ENCODE assay signal across 8 cellular contexts in genomic region chr22:36528336-36528735, GRCh38. TPM values are rescaled to one million over a fixed set of nuclear protein-coding genes. Genes with fewer than 3 reads are reported as not detected.
A peak's percentile ranks its signal among the peaks of the same experiment; 100 is the strongest.
DNase-seq lines count a peak whose midpoint lies in the region; ATAC-seq and TF ChIP-seq lines count a peak whose summit lies in the region.

No MANE protein-coding gene starts in this region.

- H3K9me3 Mint-ChIP-seq in CD4-positive, CD25-positive, alpha-beta regulatory T cell = no peaks in the 10 kb centered on the region

- peak overlapping the region; percentile 97 to 98 (median 98) for H3K27ac Mint-ChIP-seq in CD4-positive, CD25-positive, alpha-beta regulatory T cell

- WGBS in lung, 2 donors = 6 to 8% methylated on average over 8 of the region's 8 CpGs
- WGBS in transverse colon (ENCODE audit: low coverage in 1 of 2), 2 donors = 0 to 4% methylated on average over 1 to 8 of the region's 8 CpGs

- peak overlapping the region; percentile 87 to 96 (median 94) for H3K4me3 Mint-ChIP-seq in CD4-positive, CD25-positive, alpha-beta regulatory T cell

- H3K4me1 ChIP-seq in CD4-positive, CD25-positive, alpha-beta regulatory T cell (ENCODE audit: control insufficient read depth, insufficient read depth, low read length, poor library complexity, severe bottlenecking) = peaks cover 22% of the 10 kb centered on the region
- H3K4me1 ChIP-seq in breast epithelium = peaks cover 5 to 13% of the 10 kb centered on the region in 2 donors
- peaks cover 4 to 9% of the 10 kb centered on the region in 2 donors for H3K4me1 ChIP-seq in lung (ENCODE audit: control insufficient read depth in 2 of 2, insufficient read depth in 2 of 2, low read length in 2 of 2)
- H3K4me1 ChIP-seq in transverse colon = peaks cover 4 to 21% (median 14%) of the 10 kb centered on the region in 4 donors

- no peak for ATAC-seq in CD4-positive, CD25-positive, alpha-beta regulatory T cell (ENCODE audit: low read depth in 2 of 2)
- ATAC-seq in lung (ENCODE audit: insufficient read depth, low FRiP score) (no peak), GM18868 (IDR thresholded peaks at IDR 0.05; ENCODE audit: unreplicated experiment) (no peak), GM21786 (IDR thresholded peaks at IDR 0.05; ENCODE audit: unreplicated experiment) (no peak)

- no peak for DNase-seq in CD4-positive, CD25-positive, alpha-beta regulatory T cell
- DNase-seq in MG63 (no peak), breast epithelium (ENCODE audit: low spot score in 2 of 2) (no peak), lung (ENCODE audit: low spot score) (no peak), transverse colon (no peak), activated gamma-delta T cell (lab: John Stamatoyannopoulos, UW) (no peak)

- no peak for TF ChIP-seq CTCF in breast epithelium (IDR thresholded peaks at IDR 0.05)
- TF ChIP-seq CTCF in lung (IDR thresholded peaks at IDR 0.05; ENCODE audit: control extremely low read depth, extremely low read depth) = no peak
- TF ChIP-seq CTCF in transverse colon (IDR thresholded peaks at IDR 0.05) = no peak

- H3K27me3 Mint-ChIP-seq in CD4-positive, CD25-positive, alpha-beta regulatory T cell = peaks cover 11% of the 10 kb centered on the region

- TF ChIP-seq POLR2A in breast epithelium (IDR thresholded peaks at IDR 0.05) = no peak
- no peak for TF ChIP-seq POLR2A in transverse colon (IDR thresholded peaks at IDR 0.05)

- H3K4me3 ChIP-seq in CD4-positive, CD25-positive, alpha-beta regulatory T cell (ENCODE audit: low read depth, low read length) = peak overlapping the region; percentile 95
- H3K4me3 ChIP-seq in MG63 (peak overlapping the region; percentile 67), breast epithelium (peak overlapping the region; percentile 81 to 84 (median 82)), lung (peak overlapping the region; percentile 54), transverse colon (peak overlapping the region; percentile 59 to 90 (median 74))

- peaks cover 28% of the 10 kb centered on the region for H3K36me3 Mint-ChIP-seq in CD4-positive, CD25-positive, alpha-beta regulatory T cell

- H3K27ac ChIP-seq in CD4-positive, CD25-positive, alpha-beta regulatory T cell (ENCODE audit: insufficient read depth, low read length, poor library complexity, severe bottlenecking) = peak overlapping the region; percentile 93
- peak overlapping the region; percentile 92 to 98 for H3K27ac ChIP-seq in breast epithelium
- peak overlapping the region; percentile 75 to 95 for H3K27ac ChIP-seq in lung (ENCODE audit: low read depth in 1 of 2, low read length in 1 of 2)
- peak overlapping the region; percentile 87 to 96 (median 95) for H3K27ac ChIP-seq in transverse colon

- H3K27me3 ChIP-seq in CD4-positive, CD25-positive, alpha-beta regulatory T cell (ENCODE audit: control insufficient read depth, insufficient read depth, low read length) = no peaks in the 10 kb centered on the region
- H3K27me3 ChIP-seq in MG63 (no peaks in the 10 kb centered on the region), breast epithelium (no peaks in the 10 kb centered on the region), lung (ENCODE audit: control insufficient read depth, insufficient read depth) (no peaks in the 10 kb centered on the region), transverse colon (no peaks in the 10 kb centered on the region)

- in situ Hi-C loops in transverse colon (cut with MboI; ENCODE audit: low pct_ligation_motif_present in 1 of 4, low pct_unique_long_range_greater_than_20kb in 1 of 4, low sequenced_read_pairs in 3 of 4) = loop anchor here in 2 of 4 donors (25.0 kb wide), 2 partner anchors 234 to 334 kb away; partner anchors contain the start of gene NCF4 (in 2 of the 2)

- intact Hi-C loops in breast epithelium (cut with DNase I; ENCODE audit: low total_unique reads) = no loop called here
- intact Hi-C loops in transverse colon (cut with DNase I; ENCODE audit: low total_unique reads) = no loop called here

- H3K9me3 ChIP-seq in CD4-positive, CD25-positive, alpha-beta regulatory T cell (ENCODE audit: control insufficient read depth in 2 of 2, low read length in 2 of 2) = no peaks in the 10 kb centered on the region
- H3K9me3 ChIP-seq in MG63 (no peaks in the 10 kb centered on the region), breast epithelium (no peaks in the 10 kb centered on the region), lung (ENCODE audit: control insufficient read depth in 2 of 2, insufficient read depth in 1 of 2, low read length in 1 of 2) (no peaks in the 10 kb centered on the region), transverse colon (no peaks in the 10 kb centered on the region)

- no peak for TF ChIP-seq EP300 in transverse colon (IDR thresholded peaks at IDR 0.05; ENCODE audit: low read depth)

- peaks cover 39% of the 10 kb centered on the region for H3K36me3 ChIP-seq in CD4-positive, CD25-positive, alpha-beta regulatory T cell (ENCODE audit: control insufficient read depth, insufficient read depth, low read length)
- H3K36me3 ChIP-seq in MG63 (peaks cover 48% of the 10 kb centered on the region), breast epithelium (peaks cover 13% of the 10 kb centered on the region), lung (ENCODE audit: control insufficient read depth in 2 of 2, insufficient read depth in 2 of 2, low read length in 2 of 2) (peaks cover 22 to 30% of the 10 kb centered on the region in 2 donors), transverse colon (peaks cover 0 to 31% (median 16%) of the 10 kb centered on the region in 4 donors)

- H3K4me1 Mint-ChIP-seq in CD4-positive, CD25-positive, alpha-beta regulatory T cell = peaks cover 5 to 35% (median 19%) of the 10 kb centered on the region in 4 donors

RNA-seq across cellular contexts. Expression of gene EIF3D, which starts 0.6 kb away (rescaled TPM):
- 269 TPM for total RNA-seq in CD4-positive, CD25-positive, alpha-beta regulatory T cell
- 100 to 1,000 TPM; 147 to 195 (median 182) TPM for polyA plus RNA-seq in CD4-positive, CD25-positive, alpha-beta regulatory T cell
- total RNA-seq in MG63 (2014; rRNA removed; shearing (Covaris generic); ENCODE audit: low replicate concordance) = 575 and 712 TPM in 2 replicates
- 100 to 1,000 TPM; 291 to 419 (median 301) TPM for total RNA-seq in breast epithelium
- total RNA-seq in lung = 100 to 1,000 TPM; 123 to 221 TPM
- 100 to 1,000 TPM; 171 to 176 TPM for polyA plus RNA-seq in lung
- 100 to 1,000 TPM in 3 of 4 donors, 10 to 100 TPM in 1; 69.6 to 217 (median 146) TPM for total RNA-seq in transverse colon

RNA-seq across cellular contexts. Expression of gene FOXRED2, which starts 21.5 kb away (rescaled TPM):
- total RNA-seq in CD4-positive, CD25-positive, alpha-beta regulatory T cell = 1.5 TPM
- 1 to 10 TPM in 3 of 4 donors, under 1 TPM in 1; 0.44 to 1.5 (median 1.2) TPM for polyA plus RNA-seq in CD4-positive, CD25-positive, alpha-beta regulatory T cell
- total RNA-seq in MG63 (2014; rRNA removed; shearing (Covaris generic); ENCODE audit: low replicate concordance) = 3.5 and 8.5 TPM in 2 replicates
- total RNA-seq in breast epithelium (1 to 10 TPM; 4.9 to 9.9 (median 6.1) TPM), lung (10 to 100 TPM; 10.8 to 18.0 TPM), transverse colon (1 to 10 TPM in 2 of 4 donors, under 1 TPM in 2; 0.37 to 3.0 (median 1.5) TPM)
- 1 to 10 TPM; 3.9 to 4.8 TPM for polyA plus RNA-seq in lung

RNA-seq across cellular contexts. Expression of gene TXN2, which starts 46.9 kb away (rescaled TPM):
- total RNA-seq in CD4-positive, CD25-positive, alpha-beta regulatory T cell = 31.5 TPM
- 100 to 1,000 TPM in 3 of 4 donors, 10 to 100 TPM in 1; 98.2 to 132 (median 106) TPM for polyA plus RNA-seq in CD4-positive, CD25-positive, alpha-beta regulatory T cell
- total RNA-seq in MG63 (2014; rRNA removed; shearing (Covaris generic); ENCODE audit: low replicate concordance) = 64.6 and 123 TPM in 2 replicates
- 10 to 100 TPM; 52.3 to 71.1 (median 58.1) TPM for total RNA-seq in breast epithelium
- 10 to 100 TPM; 26.8 to 72.0 TPM for total RNA-seq in lung
- polyA plus RNA-seq in lung = 10 to 100 TPM; 85.8 to 92.2 TPM
- total RNA-seq in transverse colon = 100 to 1,000 TPM in 1 of 4 donors, 10 to 100 TPM in 3; 68.5 to 317 (median 93.3) TPM
